In genomic region chr6:170210651-170211403, GRCh38 we compare ENCODE assay signal across 22 cellular contexts.
A peak's percentile ranks its signal among the peaks of the same experiment; 100 is the strongest.
DNase-seq lines count a peak whose midpoint lies in the region; ATAC-seq and TF ChIP-seq lines count a peak whose summit lies in the region.
"Had no signal": no experiment of that assay in that cellular context is flagged by ENCODE, and none has a peak within 500 bp of the region (broad histone marks: within the 10 kb centered on the region; RNA-seq: fewer than 3 reads in every experiment).

No MANE protein-coding gene starts in this region.

- no peaks in the 10 kb centered on the region for H3K36me3 ChIP-seq in right atrium auricular region
- H3K36me3 ChIP-seq in colonic mucosa = no peaks in the 10 kb centered on the region
- no peaks in the 10 kb centered on the region for H3K36me3 ChIP-seq in lung (ENCODE audit: control insufficient read depth in 2 of 2, insufficient read depth in 2 of 2, low read length in 2 of 2)
- H3K36me3 ChIP-seq: cardiac muscle cell, ovary, spleen, upper lobe of right lung had no signal

- H3K9ac ChIP-seq in colonic mucosa (ENCODE audit: low read depth in 2 of 2, low read length in 2 of 2) = no peak overlapping the region

- ATAC-seq in Right ventricle myocardium superior (ENCODE audit: poor library complexity) (no peak), lung (ENCODE audit: insufficient read depth, low FRiP score) (no peak), GM18870 (IDR thresholded peaks at IDR 0.05; ENCODE audit: unreplicated experiment) (no peak), GM18867 (IDR thresholded peaks at IDR 0.05; ENCODE audit: unreplicated experiment) (no peak)
- ATAC-seq: activated naive CD4-positive, alpha-beta T cell treated with anti-CD3 and anti-CD28 coated beads, Interleukin-2, amount 50 U/mL, for 72 hours; upper lobe of right lung had no signal

- peak; percentile 34 for DNase-seq in right atrium auricular region (ENCODE audit: low spot score)
- no peak for DNase-seq in Right ventricle myocardium superior
- DNase-seq in colonic mucosa = peak; percentile 9
- DNase-seq in lung (ENCODE audit: low spot score) = peak; percentile 15
- no peak for DNase-seq in OCI-M2 (lab: John Stamatoyannopoulos, UW; ENCODE audit: unreplicated experiment)
- DNase-seq: activated CD4-positive, CD25-positive, alpha-beta regulatory T cell; Calu3; dermis blood vessel endothelial cell; KBM-7; natural killer cell; NCI-H1105 treated with DMSO at 0.1 percent for 48 hours; NCI-H2029; NCI-H526 treated with DMSO at 0.1 percent for 48 hours; right cardiac atrium; stimulated activated CD4-positive, alpha-beta T cell treated with anti-CD3 and anti-CD28 coated beads, Interleukin-2, amount 100 ng/mL, for 48 hours; upper lobe of right lung had no signal

- H3K27ac ChIP-seq in right atrium auricular region = no peak overlapping the region
- no peak overlapping the region for H3K27ac ChIP-seq in colonic mucosa
- H3K27ac ChIP-seq in lung (ENCODE audit: low read depth in 1 of 2, low read length in 1 of 2) = no peak overlapping the region
- H3K27ac ChIP-seq: cardiac muscle cell, ovary, spleen, upper lobe of right lung had no signal

- H3K4me1 ChIP-seq in right atrium auricular region (no peaks in the 10 kb centered on the region), colonic mucosa (no peaks in the 10 kb centered on the region), lung (ENCODE audit: control insufficient read depth in 2 of 2, insufficient read depth in 2 of 2, low read length in 2 of 2) (no peaks in the 10 kb centered on the region)
- H3K4me1 ChIP-seq: spleen, upper lobe of right lung had no signal

- no peaks in the 10 kb centered on the region for H3K9me3 ChIP-seq in right atrium auricular region
- no peaks in the 10 kb centered on the region for H3K9me3 ChIP-seq in colonic mucosa
- H3K9me3 ChIP-seq in lung (ENCODE audit: control insufficient read depth in 2 of 2, insufficient read depth in 1 of 2, low read length in 1 of 2) = peaks cover 0 to 2% of the 10 kb centered on the region in 2 donors
- H3K9me3 ChIP-seq: ovary, spleen, upper lobe of right lung had no signal

- no peak for TF ChIP-seq CTCF in right atrium auricular region (IDR thresholded peaks at IDR 0.05)
- no peak for TF ChIP-seq CTCF in colonic mucosa (IDR thresholded peaks at IDR 0.05)
- no peak for TF ChIP-seq CTCF in lung (IDR thresholded peaks at IDR 0.05; ENCODE audit: control extremely low read depth, extremely low read depth)

- intact Hi-C loops in Right ventricle myocardium superior (cut with DNase I) (no loop called here), colonic mucosa (cut with DNase I) (no loop called here)

- WGBS in lung, 2 donors = 77 to 78% methylated on average over 11 of the region's 11 CpGs

- H3K27me3 ChIP-seq in right atrium auricular region (no peaks in the 10 kb centered on the region), colonic mucosa (no peaks in the 10 kb centered on the region), lung (ENCODE audit: control insufficient read depth, insufficient read depth) (no peaks in the 10 kb centered on the region)
- H3K27me3 ChIP-seq: cardiac muscle cell, ovary had no signal

- H3K4me3 ChIP-seq in right atrium auricular region (no peak overlapping the region), colonic mucosa (no peak overlapping the region), lung (no peak overlapping the region)
- H3K4me3 ChIP-seq: cardiac muscle cell, ovary, spleen, upper lobe of right lung had no signal

Comparison
In these comparisons a context has a peak if more than half of its experiments do, and no peak if none do; other contexts are left out.
1. DNase-seq: peak in right atrium auricular region (single experiment), colonic mucosa (single experiment) and lung (single experiment); none in Right ventricle myocardium superior (single experiment) and OCI-M2 (single experiment).